ENCODE assay signal across 9 cellular contexts in the genomic region with DNA sequence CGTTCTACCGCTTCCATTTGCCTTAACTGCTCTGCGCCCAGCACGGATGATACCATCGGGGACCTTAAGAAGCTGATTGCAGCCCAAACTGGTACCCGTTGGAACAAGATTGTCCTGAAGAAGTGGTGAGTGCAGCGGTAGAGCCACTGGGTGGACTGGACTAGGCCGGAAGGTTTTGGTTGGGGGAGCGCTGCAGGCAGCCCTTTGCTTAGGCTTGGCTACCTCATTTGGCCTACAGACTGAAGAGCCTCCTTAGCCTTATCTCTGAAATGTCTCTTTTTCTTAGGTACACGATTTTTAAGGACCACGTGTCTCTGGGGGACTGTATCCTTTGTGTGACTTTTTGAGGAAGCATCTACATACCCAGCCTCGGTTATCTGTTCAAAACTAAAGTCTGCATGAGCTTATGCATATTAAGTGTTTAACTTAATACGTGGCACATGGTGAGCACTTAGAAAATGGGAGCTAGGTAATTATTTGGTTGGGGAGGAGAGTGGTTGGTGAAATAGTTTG. TPM values are rescaled to one million over a fixed set of nuclear protein-coding genes. Genes with fewer than 3 reads are reported as not detected.
DNase-seq lines count a peak whose midpoint lies in the region; ATAC-seq and TF ChIP-seq lines count a peak whose summit lies in the region.
"Had no signal": no experiment of that assay in that cellular context is flagged by ENCODE, and none has a peak within 500 bp of the region (broad histone marks: within the 10 kb centered on the region; RNA-seq: fewer than 3 reads in every experiment).

No MANE protein-coding gene starts in this region.

- peaks cover 25% of the 10 kb centered on the region for H3K36me3 Mint-ChIP-seq in activated CD4-positive, alpha-beta T cell treated with anti-CD3 and anti-CD28 coated beads, Interleukin-2, amount 10 ng/mL, durations not matched to agents 7 days and 5 days (ENCODE audit: low read depth)
- peaks cover 12 to 20% of the 10 kb centered on the region in 2 donors for H3K36me3 Mint-ChIP-seq in activated naive CD4-positive, alpha-beta T cell treated with anti-CD3 and anti-CD28 coated beads, Interleukin-2, amount 50 U/mL, for 72 hours

- no peak overlapping the region for H3K27ac ChIP-seq in thoracic aorta

- H3K36me3 ChIP-seq in kidney epithelial cell (ENCODE audit: control insufficient read depth, insufficient read depth, low read length) (no peaks in the 10 kb centered on the region), thoracic aorta (peaks cover 6% of the 10 kb centered on the region)

- no peaks in the 10 kb centered on the region for H3K9me3 ChIP-seq in thoracic aorta

- CTCF ChIA-PET in activated CD4-positive, alpha-beta T cell treated with anti-CD3 and anti-CD28 coated beads, Interleukin-2, amount 10 ng/mL, durations not matched to agents 7 days and 5 days (lab: Charles Lee), result interaction anchor here (1.0 to 1.6 kb wide), 2 partner anchors 18 to 107 kb away, joined by 3 to 5 read pairs; no protein-coding TSS in a partner anchor

- peak overlapping the region; percentile 100 for H3K4me3 Mint-ChIP-seq in activated CD4-positive, alpha-beta T cell treated with anti-CD3 and anti-CD28 coated beads, Interleukin-2, amount 10 ng/mL, durations not matched to agents 7 days and 5 days

- no peak for TF ChIP-seq CTCF in kidney epithelial cell (IDR thresholded peaks at IDR 0.05; ENCODE audit: insufficient read depth, low read length, poor library complexity, severe bottlenecking)
- no peak for TF ChIP-seq CTCF in thoracic aorta (IDR thresholded peaks at IDR 0.05)

- peaks cover 13 to 24% of the 10 kb centered on the region in 2 donors for H3K4me1 ChIP-seq in thoracic aorta (ENCODE audit: control insufficient read depth in 1 of 2, low read depth in 2 of 2)

- ATAC-seq in activated naive CD4-positive, alpha-beta T cell treated with anti-CD3 and anti-CD28 coated beads, Interleukin-2, amount 50 U/mL, for 72 hours, result no peak
- no peak for ATAC-seq in thoracic aorta (ENCODE audit: insufficient number of reproducible peaks, low FRiP score, low read depth)

- H3K9me3 Mint-ChIP-seq in activated CD4-positive, alpha-beta T cell treated with anti-CD3 and anti-CD28 coated beads, Interleukin-2, amount 10 ng/mL, durations not matched to agents 7 days and 5 days, result no peaks in the 10 kb centered on the region
- H3K9me3 Mint-ChIP-seq in activated naive CD4-positive, alpha-beta T cell treated with anti-CD3 and anti-CD28 coated beads, Interleukin-2, amount 50 U/mL, for 72 hours, result no peaks in the 10 kb centered on the region

- no peak for DNase-seq in activated CD4-positive, alpha-beta T cell treated with anti-CD3 and anti-CD28 coated beads, Interleukin-2, amount 10 ng/mL, durations not matched to agents 7 days and 5 days
- no peak for DNase-seq in activated CD4-positive, alpha-beta T cell treated with anti-CD3 and anti-CD28 coated beads, Interleukin-2, amount 50 U/mL, for 48 hours
- no peak for DNase-seq in activated naive CD4-positive, alpha-beta T cell treated with anti-CD3 and anti-CD28 coated beads, Interleukin-2, amount 50 U/mL, for 72 hours (ENCODE audit: low spot score in 2 of 2)
- DNase-seq in kidney epithelial cell (ENCODE audit: low read depth) (no peak), thoracic aorta (ENCODE audit: low spot score) (no peak), epidermal melanocyte (ENCODE audit: insufficient read length, low spot score) (no peak), NCI-H526 (lab: John Stamatoyannopoulos, UW) (no peak), iPS-NIHi11 (ENCODE audit: low spot score) (no peak)
- DNase-seq: NCI-H187 had no signal

- POLR2A ChIA-PET in activated CD4-positive, alpha-beta T cell treated with anti-CD3 and anti-CD28 coated beads, Interleukin-2, amount 10 ng/mL, durations not matched to agents 7 days and 5 days (lab: Charles Lee), result no interaction called here

- H3K27me3 ChIP-seq in kidney epithelial cell (ENCODE audit: control insufficient read depth, insufficient read depth, low read length) (no peaks in the 10 kb centered on the region), thoracic aorta (replicated peaks; ENCODE audit: insufficient read depth) (no peaks in the 10 kb centered on the region)

- peak overlapping the region; percentile 84 for H3K4me3 ChIP-seq in kidney epithelial cell (ENCODE audit: low read depth, low read length)
- H3K4me3 ChIP-seq in thoracic aorta, result peak overlapping the region; percentile 95

- peak overlapping the region; percentile 99 for H3K27ac Mint-ChIP-seq in activated CD4-positive, alpha-beta T cell treated with anti-CD3 and anti-CD28 coated beads, Interleukin-2, amount 10 ng/mL, durations not matched to agents 7 days and 5 days
- H3K27ac Mint-ChIP-seq in activated naive CD4-positive, alpha-beta T cell treated with anti-CD3 and anti-CD28 coated beads, Interleukin-2, amount 50 U/mL, for 72 hours, result peak overlapping the region; percentile 92 to 100

- peaks cover 32% of the 10 kb centered on the region for H3K4me1 Mint-ChIP-seq in activated CD4-positive, alpha-beta T cell treated with anti-CD3 and anti-CD28 coated beads, Interleukin-2, amount 10 ng/mL, durations not matched to agents 7 days and 5 days

- no peaks in the 10 kb centered on the region for H3K27me3 Mint-ChIP-seq in activated CD4-positive, alpha-beta T cell treated with anti-CD3 and anti-CD28 coated beads, Interleukin-2, amount 10 ng/mL, durations not matched to agents 7 days and 5 days

RNA-seq across cellular contexts. Expression of gene UBL5, which starts 0.9 kb away (rescaled TPM):
- 100 to 1,000 TPM; 313 to 349 TPM for total RNA-seq in activated CD4-positive, alpha-beta T cell treated with anti-CD3 and anti-CD28 coated beads, Interleukin-2, amount 10 ng/mL, durations not matched to agents 7 days and 5 days
- total RNA-seq in activated naive CD4-positive, alpha-beta T cell treated with anti-CD3 and anti-CD28 coated beads, Interleukin-2, amount 50 U/mL, for 72 hours, result 100 to 1,000 TPM; 268 to 366 TPM
- total RNA-seq in kidney epithelial cell, result 536 and 603 TPM in 2 replicates
- 100 to 1,000 TPM; 210 to 414 TPM for total RNA-seq in thoracic aorta

RNA-seq across cellular contexts. Expression of gene PIN1, which starts 6.5 kb away (rescaled TPM):
- total RNA-seq in activated CD4-positive, alpha-beta T cell treated with anti-CD3 and anti-CD28 coated beads, Interleukin-2, amount 10 ng/mL, durations not matched to agents 7 days and 5 days, result 10 to 100 TPM; 87.1 to 92.5 TPM
- total RNA-seq in activated naive CD4-positive, alpha-beta T cell treated with anti-CD3 and anti-CD28 coated beads, Interleukin-2, amount 50 U/mL, for 72 hours, result 100 to 1,000 TPM in 1 of 2 donors, 10 to 100 TPM in 1; 75.7 to 100 TPM
- total RNA-seq in kidney epithelial cell (102 and 115 TPM in 2 replicates), thoracic aorta (10 to 100 TPM; 76.5 to 79.4 TPM)

RNA-seq across cellular contexts. Expression of gene FBXL12, which starts 9.7 kb away (rescaled TPM):
- total RNA-seq in activated CD4-positive, alpha-beta T cell treated with anti-CD3 and anti-CD28 coated beads, Interleukin-2, amount 10 ng/mL, durations not matched to agents 7 days and 5 days, result 10 to 100 TPM; 20.9 to 25.6 TPM
- total RNA-seq in activated naive CD4-positive, alpha-beta T cell treated with anti-CD3 and anti-CD28 coated beads, Interleukin-2, amount 50 U/mL, for 72 hours, result 10 to 100 TPM; 30.7 to 36.0 TPM
- total RNA-seq in kidney epithelial cell (25.2 and 30.8 TPM in 2 replicates), thoracic aorta (10 to 100 TPM; 28.9 to 64.8 TPM)
